In the genomic region with DNA sequence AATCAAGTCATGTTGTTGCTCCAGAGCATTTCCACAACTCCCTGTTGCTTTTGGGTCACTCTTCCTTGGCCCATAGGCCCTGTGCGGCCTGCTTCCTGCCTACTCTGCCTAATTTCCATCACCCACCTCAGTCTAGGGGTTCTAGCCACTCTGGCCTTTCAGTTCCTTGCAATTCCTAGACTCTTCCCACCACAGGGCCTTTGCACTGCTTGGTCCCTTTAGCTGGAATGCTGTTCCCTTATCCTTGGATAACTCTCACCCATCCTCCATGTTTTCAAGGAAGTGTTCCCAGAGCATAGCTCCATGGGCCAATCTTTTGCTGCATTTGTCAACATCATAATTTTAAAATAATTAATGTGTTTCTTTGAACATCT, we compare ENCODE assay signal across 8 cellular contexts. TPM values are rescaled to one million over a fixed set of nuclear protein-coding genes. Genes with fewer than 3 reads are reported as not detected.
"Had no signal": no experiment of that assay in that cellular context is flagged by ENCODE, and none has a peak within 500 bp of the region (broad histone marks: within the 10 kb centered on the region; RNA-seq: fewer than 3 reads in every experiment).

No MANE protein-coding gene starts in this region.

- H3K9ac ChIP-seq: GM23248, KMS-11 had no signal

- H3K4me2 ChIP-seq: KMS-11 had no signal

- DNase-seq: GM23248, GOT3, H7, HCEC 1CT, HFFc6, KBM-7 had no signal

- H3K4me1 Mint-ChIP-seq: IgD-negative memory B cell had no signal

- H3K27ac ChIP-seq: GM23248, KMS-11 had no signal

- H3K4me3 ChIP-seq: GM23248 had no signal

- H2AFZ ChIP-seq: GM23248 had no signal

- H3K27ac Mint-ChIP-seq: HFFc6 had no signal

- H3K4me3 Mint-ChIP-seq: HFFc6 had no signal

- H3K9me3 Mint-ChIP-seq: HFFc6 had no signal

RNA-seq across cellular contexts. Expression of gene EPHB2, which starts 18.7 kb away (rescaled TPM):
- polyA plus RNA-seq: IgD-negative memory B cell had no signal
